Comparison of ENCODE assay signal across 8 cellular contexts in genomic region chr17:76506408-76507328, GRCh38.
DNase-seq lines count a peak whose midpoint lies in the region; ATAC-seq and TF ChIP-seq lines count a peak whose summit lies in the region.

No MANE protein-coding gene starts in this region.

- DNase-seq in D341Med (ENCODE audit: low spot score) (peak; percentile 95), NCI-H446 treated with DMSO at 0.1 percent for 48 hours (lab: John Stamatoyannopoulos, UW) (peak; percentile 39), left kidney (ENCODE audit: low read depth, low spot score) (peak; percentile 87)
- DNase-seq in activated CD4-positive, alpha-beta T cell treated with anti-CD3 and anti-CD28 coated beads for 24 hours (ENCODE audit: low read depth in 2 of 2): peak; percentile 86 to 87
- DNase-seq in central memory CD4-positive, alpha-beta T cell: peak; percentile 82
- peak; percentile 84 for DNase-seq in stimulated activated CD4-positive, alpha-beta T cell treated with anti-CD3 and anti-CD28 coated beads, Interleukin-4, amount 100 ng/mL, for 4 hours

- POLR2A ChIA-PET in HEK293 (lab: Yijun Ruan, JAX): interaction anchor here (0.8 to 1.0 kb wide), 2 partner anchors 23 to 50 kb away, joined by 3 read pairs; no protein-coding TSS in a partner anchor

- no peak for ATAC-seq in HG02938 (IDR thresholded peaks at IDR 0.05; ENCODE audit: unreplicated experiment)

- peak; percentile 95 for TF ChIP-seq CTCF in HEK293 (tag by site-specific recombination; IDR thresholded peaks at IDR 0.05)

- CTCF ChIA-PET in HEK293 (lab: Yijun Ruan, JAX): interaction anchor here (0.6 to 8.4 kb wide), 46 partner anchors 9 to 1655 kb away, joined by 3 to 187 read pairs (median 4); partner anchors contain the start of gene AANAT

- H3K9me3 ChIP-seq in HEK293 (ENCODE audit: control insufficient read depth, insufficient read depth, low read depth, low read length): no peaks in the 10 kb centered on the region

- no peak overlapping the region for H3K4me3 ChIP-seq in HEK293 (ENCODE audit: low read depth, low read length)

- no peaks in the 10 kb centered on the region for H3K36me3 ChIP-seq in HEK293 (ENCODE audit: control insufficient read depth in 2 of 2, insufficient read depth in 1 of 2, low read length in 2 of 2)

- no peak overlapping the region for H3K27ac ChIP-seq in HEK293 (ENCODE audit: extremely low read depth, low read depth, low read length)

- peaks cover 3% of the 10 kb centered on the region; the same call in 1 of the 2 replicates for H3K4me1 ChIP-seq in HEK293 (ENCODE audit: control insufficient read depth, insufficient read depth, low read length)

TF ChIP-seq in HEK293, 187 proteins besides CTCF, POLR2A, EP300 and RAD21 (continues in another document):
- no peak for TF ChIP-seq MYNN (tag by site-specific recombination; IDR thresholded peaks at IDR 0.05; ENCODE audit: borderline replicate concordance)
- no peak for TF ChIP-seq RBAK (tag by site-specific recombination; IDR thresholded peaks at IDR 0.05)
- no peak for TF ChIP-seq KLF7 (tag by site-specific recombination; IDR thresholded peaks at IDR 0.05; ENCODE audit: borderline replicate concordance)
- no peak for TF ChIP-seq ZBTB44 (tag by site-specific recombination; IDR thresholded peaks at IDR 0.05)
- TF ChIP-seq ZNF521 (tag by site-specific recombination; IDR thresholded peaks at IDR 0.05): no peak
- no peak; the same call in 1 of the 2 replicates for TF ChIP-seq ZNF366 (tag by site-specific recombination; conservative IDR thresholded peaks at IDR 0.05)
- TF ChIP-seq ZNF530 (tag by site-specific recombination; IDR thresholded peaks at IDR 0.05; ENCODE audit: low read depth): no peak
- no peak for TF ChIP-seq ZNF623 (tag by site-specific recombination; IDR thresholded peaks at IDR 0.05)
- TF ChIP-seq ZBTB21 (tag by site-specific recombination; IDR thresholded peaks at IDR 0.05): no peak
- TF ChIP-seq ZNF639 (tag by site-specific recombination; IDR thresholded peaks at IDR 0.05): 0 out of 2 replicates have a peak, but pooled peaks have one; percentile 20
- no peak for TF ChIP-seq ZNF645 (tag by site-specific recombination; IDR thresholded peaks at IDR 0.05)
- 0 out of 2 replicates have a peak, but pooled peaks have one; percentile 9 for TF ChIP-seq ZSCAN4 (tag by site-specific recombination; IDR thresholded peaks at IDR 0.05)
- TF ChIP-seq GLI2 (tag by site-specific recombination; IDR thresholded peaks at IDR 0.05; ENCODE audit: borderline replicate concordance, low read depth): no peak
- TF ChIP-seq ZNF394 (tag by site-specific recombination; IDR thresholded peaks at IDR 0.05; ENCODE audit: borderline replicate concordance): no peak
- no peak for TF ChIP-seq ZNF202 (tag by site-specific recombination; IDR thresholded peaks at IDR 0.05; ENCODE audit: borderline replicate concordance)
- no peak for TF ChIP-seq PRDM4 (tag by site-specific recombination; IDR thresholded peaks at IDR 0.05)
- no peak for TF ChIP-seq REPIN1 (tag by site-specific recombination; IDR thresholded peaks at IDR 0.05; ENCODE audit: low read depth)
- TF ChIP-seq ZFP69B (tag by site-specific recombination; IDR thresholded peaks at IDR 0.05): peak; percentile 96
- TF ChIP-seq ZBTB20 (tag by site-specific recombination; IDR thresholded peaks at IDR 0.05): peak; percentile 51; the same call in 1 of the 2 replicates
- no peak for TF ChIP-seq ZNF404 (tag by site-specific recombination; IDR thresholded peaks at IDR 0.05)
- no peak; the same call in 1 of the 2 replicates for TF ChIP-seq ZEB2 (tag by site-specific recombination; IDR thresholded peaks at IDR 0.05)
- TF ChIP-seq ZXDB (tag by site-specific recombination; IDR thresholded peaks at IDR 0.05): no peak
- no peak for TF ChIP-seq ZNF560 (tag by site-specific recombination; IDR thresholded peaks at IDR 0.05; ENCODE audit: borderline replicate concordance)
- no peak for TF ChIP-seq ZNF677 (tag by site-specific recombination; IDR thresholded peaks at IDR 0.05)

Comparison
In these comparisons a context has a peak if more than half of its experiments do, and no peak if none do; other contexts are left out.
1. DNase-seq: peak in every context shown above with its lines; median percentile 95 in D341Med; 87 in left kidney; 86 in activated CD4-positive, alpha-beta T cell treated with anti-CD3 and anti-CD28 coated beads for 24 hours; 84 in stimulated activated CD4-positive, alpha-beta T cell treated with anti-CD3 and anti-CD28 coated beads, Interleukin-4, amount 100 ng/mL, for 4 hours; 82 in central memory CD4-positive, alpha-beta T cell; 39 in NCI-H446 treated with DMSO at 0.1 percent for 48 hours.